ENCODE assay signal across 9 cellular contexts in genomic region chr5:77972545-77973252, GRCh38.
A peak's percentile ranks its signal among the peaks of the same experiment; 100 is the strongest.
DNase-seq lines count a peak whose midpoint lies in the region; ATAC-seq, FAIRE-seq and TF ChIP-seq lines count a peak whose summit lies in the region.
"Had no signal": no experiment of that assay in that cellular context is flagged by ENCODE, and none has a peak within 500 bp of the region (broad histone marks: within the 10 kb centered on the region; RNA-seq: fewer than 3 reads in every experiment).

No MANE protein-coding gene starts in this region.

- no peak overlapping the region for H3K14ac ChIP-seq in H1 (ENCODE audit: insufficient read length)

- H3K4me1 ChIP-seq in BLaER1 (peaks cover 13% of the 10 kb centered on the region), H1 (replicated peaks in 1 of 4; ENCODE audit: control insufficient read depth in 3 of 4, insufficient read depth in 4 of 4, low read length in 3 of 4) (peaks cover 4 to 12% (median 6%) of the 10 kb centered on the region in 4 experiments)

- POLR2A ChIA-PET in H1 (lab: Charles Lee; ENCODE audit: partially characterized antibody): interaction anchor here (1.2 kb wide), 1 partner anchor 123 kb away, joined by 3 read pairs; no protein-coding TSS in a partner anchor

- H3K9me3 ChIP-seq in BLaER1 (peaks cover 7% of the 10 kb centered on the region; the same call in 1 of the 2 replicates), H1 (ENCODE audit: insufficient read depth in 2 of 2, low read depth in 1 of 2, low read length in 1 of 2) (no peaks in the 10 kb centered on the region)

- FAIRE-seq in H1 (lab: Jason Lieb, UNC): no peak
- FAIRE-seq: endometrium had no signal

- peaks cover 2% of the 10 kb centered on the region for H3K9me3 Mint-ChIP-seq in nephron

- TF ChIP-seq CTCF in H1 (IDR thresholded peaks at IDR 0.05; ENCODE audit: control extremely low read depth in 1 of 3, insufficient read depth in 1 of 3, low read depth in 1 of 3, low read length in 3 of 3) (peak in 2 of 3 experiments; percentile 5 to 16; a peak in 1 of 4 replicates), nephron (IDR thresholded peaks at IDR 0.05; ENCODE audit: unreplicated experiment in 3 of 3) (no peak), omental fat pad (IDR thresholded peaks at IDR 0.05) (no peak)

- H2BK15ac ChIP-seq in H1 (ENCODE audit: low read length): no peak overlapping the region

- no peak overlapping the region for H3K23ac ChIP-seq in H1 (ENCODE audit: insufficient read length)

- H4K5ac ChIP-seq in H1 (ENCODE audit: insufficient read length, low read depth, low read length): no peak overlapping the region

- no peaks in the 10 kb centered on the region for H3K36me3 Mint-ChIP-seq in nephron (ENCODE audit: low read depth)

- H4K8ac ChIP-seq in H1 (ENCODE audit: extremely low read depth, insufficient read depth, low read length): no peak overlapping the region

- H3K27me3 ChIP-seq in BLaER1 (peaks cover 34% of the 10 kb centered on the region), H1 (replicated peaks in 1 of 4; ENCODE audit: control insufficient read depth in 3 of 4, extremely low read depth in 1 of 4, insufficient read depth in 3 of 4, low read length in 3 of 4) (peaks cover 35 to 69% (median 54%) of the 10 kb centered on the region in 4 experiments)

- H3K4me3 Mint-ChIP-seq in nephron: peak overlapping the region; percentile 75 to 77 (median 77)

- 2% methylated on average over 53 of the region's 54 CpGs; no CpG with 5 or more reads in 1 of the 2 experiments for WGBS in H1 (ENCODE audit: extremely low coverage in 1 of 2, insufficient coverage in 1 of 2, insufficient read length in 1 of 2, insufficient replicate concordance in 2 of 2, low coverage in 1 of 2, low lambda C conversion rate in 2 of 2, missing lambda C conversion rate in 1 of 2), 2 experiments

- no peaks in the 10 kb centered on the region; the same call in none of the 2 replicates for H3K23me2 ChIP-seq in H1 (ENCODE audit: low read depth, low read length)

- no peak overlapping the region for H3K18ac ChIP-seq in H1 (ENCODE audit: extremely low read depth, low read length)

- no peak overlapping the region for H2BK120ac ChIP-seq in H1 (replicated peaks; ENCODE audit: low read depth, low read length)

- TF ChIP-seq POLR2A in H1 (IDR thresholded peaks at IDR 0.05; ENCODE audit: control extremely low read depth in 1 of 2, low read depth in 2 of 2, low read length in 2 of 2): no peak

- H2BK20ac ChIP-seq in H1 (ENCODE audit: low read length): no peak overlapping the region

- no peaks in the 10 kb centered on the region for H3K79me1 ChIP-seq in H1 (ENCODE audit: low read depth, low read length)

- no peak overlapping the region for H2BK5ac ChIP-seq in H1 (ENCODE audit: low read depth, low read length)

- H3K36me3 ChIP-seq in BLaER1 (no peaks in the 10 kb centered on the region), H1 (ENCODE audit: control insufficient read depth in 2 of 4, insufficient read depth in 4 of 4, low read length in 3 of 4) (no peaks in the 10 kb centered on the region)

- H3K27ac ChIP-seq in BLaER1 (no peak overlapping the region), H1 (ENCODE audit: low read depth, low read length) (no peak overlapping the region)

- H3K56ac ChIP-seq in H1 (replicated peaks; ENCODE audit: insufficient read length, low read depth, low read length): no peak overlapping the region

- H3K9ac ChIP-seq in BLaER1: no peak overlapping the region
- no peak overlapping the region for H3K9ac ChIP-seq in H1 (replicated peaks in 1 of 4; ENCODE audit: extremely low read depth in 1 of 4, low read depth in 3 of 4, low read length in 3 of 4)

- H3K27ac Mint-ChIP-seq in nephron: no peak overlapping the region

- no peaks in the 10 kb centered on the region for H4K20me1 ChIP-seq in BLaER1
- H4K20me1 ChIP-seq in H1 (replicated peaks in 1 of 2; ENCODE audit: control insufficient read depth in 1 of 2, insufficient read depth in 2 of 2, low read length in 2 of 2): peaks cover 2 to 7% of the 10 kb centered on the region in 2 experiments

- H3K4ac ChIP-seq in H1 (replicated peaks; ENCODE audit: insufficient read length, low read depth, low read length): no peak overlapping the region

- TF ChIP-seq RAD21 in H1 (IDR thresholded peaks at IDR 0.05 in 1 of 2, conservative IDR thresholded peaks at IDR 0.05 in 1 of 2; ENCODE audit: low read depth in 2 of 2, low read length in 2 of 2): peak; percentile 23 to 42; a peak in 3 of 4 replicates

- peak overlapping the region; percentile 78 for H3K4me2 ChIP-seq in BLaER1
- H3K4me2 ChIP-seq in H1 (ENCODE audit: insufficient read depth in 1 of 2, low read depth in 2 of 2, low read length in 2 of 2): peak overlapping the region; percentile 62 to 64

- no peak overlapping the region for H2BK12ac ChIP-seq in H1 (ENCODE audit: low read depth, low read length)

- peak; percentile 54 for DNase-seq in SK-N-DZ (ENCODE audit: low spot score)
- DNase-seq in H1 (ENCODE audit: low read depth in 1 of 2, low spot score in 2 of 2): no peak
- no peak for DNase-seq in omental fat pad (ENCODE audit: low spot score)

- H2AFZ ChIP-seq in H1 (ENCODE audit: low read length): no peak overlapping the region

- H3K79me2 ChIP-seq in H1 (ENCODE audit: control insufficient read depth in 1 of 2, insufficient read depth in 2 of 2, low read length in 2 of 2): no peaks in the 10 kb centered on the region

- no peak overlapping the region for H4K91ac ChIP-seq in H1 (replicated peaks; ENCODE audit: insufficient read length, low read length)

- H3K4me1 Mint-ChIP-seq in nephron: peaks cover 12% of the 10 kb centered on the region

- H3K27me3 Mint-ChIP-seq in nephron (ENCODE audit: low read depth): peaks cover 95% of the 10 kb centered on the region

- ATAC-seq in GM19463 (IDR thresholded peaks at IDR 0.05; ENCODE audit: unreplicated experiment): peak; percentile 80
- ATAC-seq in omental fat pad (ENCODE audit: low FRiP score): no peak
- ATAC-seq in HG02973 (IDR thresholded peaks at IDR 0.05; ENCODE audit: unreplicated experiment): no peak
- no peak for ATAC-seq in GM21717 (IDR thresholded peaks at IDR 0.05; ENCODE audit: unreplicated experiment)

- H3K4me3 ChIP-seq in BLaER1 (peak overlapping the region; percentile 61), H1 (ENCODE audit: extremely low read depth in 1 of 4, insufficient read depth in 2 of 4, low read depth in 3 of 4, low read length in 4 of 4) (peak overlapping the region; percentile 9 to 54 (median 41); a peak in 7 of 8 replicates)

- no peak overlapping the region for H2AK5ac ChIP-seq in H1 (ENCODE audit: low read depth, low read length)

- no peak for TF ChIP-seq EP300 in H1 (IDR thresholded peaks at IDR 0.05; ENCODE audit: borderline replicate concordance in 1 of 2, low read depth in 2 of 2, low read length in 2 of 2)

- CTCF ChIA-PET in H1 (lab: Charles Lee; ENCODE audit: partially characterized antibody): interaction anchor here (0.5 to 2.0 kb wide), 8 partner anchors 9 to 333 kb away, joined by 3 to 8 read pairs (median 3); no protein-coding TSS in a partner anchor

TF ChIP-seq in H1, 55 proteins besides CTCF, POLR2A, EP300 and RAD21:
- TF ChIP-seq MAX (IDR thresholded peaks at IDR 0.05) (peak; percentile 60), SUZ12 (IDR thresholded peaks at IDR 0.05; ENCODE audit: low read length) (peak; percentile 93), KDM4A (IDR thresholded peaks at IDR 0.05; ENCODE audit: low read depth, low read length, severe bottlenecking) (peak; percentile 26), BRCA1 (IDR thresholded peaks at IDR 0.05; ENCODE audit: low read depth, low read length) (no peak), RNF2 (IDR thresholded peaks at IDR 0.05; ENCODE audit: borderline replicate concordance, low read depth, low read length, missing control alignments, poor library complexity, severe bottlenecking) (peak; percentile 29), EZH2 (IDR thresholded peaks at IDR 0.05; ENCODE audit: low read depth, low read length, severe bottlenecking) (peak; percentile 93), E2F6 (IDR thresholded peaks at IDR 0.05) (peak; percentile 56), RFX5 (IDR thresholded peaks at IDR 0.05; ENCODE audit: borderline replicate concordance, low read depth, low read length) (no peak), RBBP5 (IDR thresholded peaks at IDR 0.05; ENCODE audit: borderline replicate concordance, low read depth, low read length) (no peak)

Comparison
In these comparisons a context has a peak if more than half of its experiments do, and no peak if none do; other contexts are left out.
1. CTCF ChIP-seq: peak in H1 (2 of 3); none in nephron (0 of 3) and omental fat pad (0 of 3).